ENCODE assay signal across 1 cellular context in the genomic region with DNA sequence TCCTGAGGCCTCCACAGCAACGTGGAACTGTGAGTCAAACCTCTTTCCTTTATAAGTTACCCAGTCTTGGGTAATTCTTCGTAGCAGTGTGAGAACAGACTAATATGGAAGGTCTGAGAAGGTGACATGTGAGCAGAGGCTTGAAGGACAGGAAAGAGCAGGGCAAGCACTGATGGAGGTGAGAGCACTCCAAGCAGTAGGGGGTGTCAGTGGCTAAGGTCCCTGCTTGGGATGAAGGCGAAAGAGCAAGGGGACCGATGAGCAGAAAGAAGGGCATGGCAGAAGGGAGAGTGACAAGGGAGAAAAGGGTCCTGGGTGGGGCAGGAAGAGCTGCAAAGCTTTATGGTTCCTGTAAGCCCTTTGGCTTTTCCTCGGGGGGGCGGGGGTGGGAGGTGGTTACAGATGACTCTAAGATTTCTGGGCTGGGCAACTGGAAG.
TF ChIP-seq lines count a peak whose summit lies in the region.

No MANE protein-coding gene starts in this region.

TF ChIP-seq in GM23338, 12 proteins besides CTCF, POLR2A, EP300 and RAD21 (continued from another document):
- TF ChIP-seq JUNB (IDR thresholded peaks at IDR 0.05; ENCODE audit: unreplicated experiment) = no peak
- no peak for TF ChIP-seq STAT1 (IDR thresholded peaks at IDR 0.05; ENCODE audit: unreplicated experiment)
- TF ChIP-seq ZNF331 (CRISPR knock-in tag; IDR thresholded peaks at IDR 0.05; ENCODE audit: low read depth) = no peak
- TF ChIP-seq, protein P1, sequence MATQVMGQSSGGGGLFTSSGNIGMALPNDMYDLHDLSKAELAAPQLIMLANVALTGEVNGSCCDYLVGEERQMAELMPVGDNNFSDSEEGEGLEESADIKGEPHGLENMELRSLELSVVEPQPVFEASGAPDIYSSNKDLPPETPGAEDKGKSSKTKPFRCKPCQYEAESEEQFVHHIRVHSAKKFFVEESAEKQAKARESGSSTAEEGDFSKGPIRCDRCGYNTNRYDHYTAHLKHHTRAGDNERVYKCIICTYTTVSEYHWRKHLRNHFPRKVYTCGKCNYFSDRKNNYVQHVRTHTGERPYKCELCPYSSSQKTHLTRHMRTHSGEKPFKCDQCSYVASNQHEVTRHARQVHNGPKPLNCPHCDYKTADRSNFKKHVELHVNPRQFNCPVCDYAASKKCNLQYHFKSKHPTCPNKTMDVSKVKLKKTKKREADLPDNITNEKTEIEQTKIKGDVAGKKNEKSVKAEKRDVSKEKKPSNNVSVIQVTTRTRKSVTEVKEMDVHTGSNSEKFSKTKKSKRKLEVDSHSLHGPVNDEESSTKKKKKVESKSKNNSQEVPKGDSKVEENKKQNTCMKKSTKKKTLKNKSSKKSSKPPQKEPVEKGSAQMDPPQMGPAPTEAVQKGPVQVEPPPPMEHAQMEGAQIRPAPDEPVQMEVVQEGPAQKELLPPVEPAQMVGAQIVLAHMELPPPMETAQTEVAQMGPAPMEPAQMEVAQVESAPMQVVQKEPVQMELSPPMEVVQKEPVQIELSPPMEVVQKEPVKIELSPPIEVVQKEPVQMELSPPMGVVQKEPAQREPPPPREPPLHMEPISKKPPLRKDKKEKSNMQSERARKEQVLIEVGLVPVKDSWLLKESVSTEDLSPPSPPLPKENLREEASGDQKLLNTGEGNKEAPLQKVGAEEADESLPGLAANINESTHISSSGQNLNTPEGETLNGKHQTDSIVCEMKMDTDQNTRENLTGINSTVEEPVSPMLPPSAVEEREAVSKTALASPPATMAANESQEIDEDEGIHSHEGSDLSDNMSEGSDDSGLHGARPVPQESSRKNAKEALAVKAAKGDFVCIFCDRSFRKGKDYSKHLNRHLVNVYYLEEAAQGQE (IDR thresholded peaks at IDR 0.05; ENCODE audit: unreplicated experiment) = no peak
- TF ChIP-seq EZH2 (IDR thresholded peaks at IDR 0.05; ENCODE audit: low read depth, unreplicated experiment) = no peak
- TF ChIP-seq, protein P2, sequence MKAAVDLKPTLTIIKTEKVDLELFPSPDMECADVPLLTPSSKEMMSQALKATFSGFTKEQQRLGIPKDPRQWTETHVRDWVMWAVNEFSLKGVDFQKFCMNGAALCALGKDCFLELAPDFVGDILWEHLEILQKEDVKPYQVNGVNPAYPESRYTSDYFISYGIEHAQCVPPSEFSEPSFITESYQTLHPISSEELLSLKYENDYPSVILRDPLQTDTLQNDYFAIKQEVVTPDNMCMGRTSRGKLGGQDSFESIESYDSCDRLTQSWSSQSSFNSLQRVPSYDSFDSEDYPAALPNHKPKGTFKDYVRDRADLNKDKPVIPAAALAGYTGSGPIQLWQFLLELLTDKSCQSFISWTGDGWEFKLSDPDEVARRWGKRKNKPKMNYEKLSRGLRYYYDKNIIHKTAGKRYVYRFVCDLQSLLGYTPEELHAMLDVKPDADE (IDR thresholded peaks at IDR 0.05) = no peak
- no peak for TF ChIP-seq NANOG (IDR thresholded peaks at IDR 0.05; ENCODE audit: borderline replicate concordance)
- TF ChIP-seq, protein P3, sequence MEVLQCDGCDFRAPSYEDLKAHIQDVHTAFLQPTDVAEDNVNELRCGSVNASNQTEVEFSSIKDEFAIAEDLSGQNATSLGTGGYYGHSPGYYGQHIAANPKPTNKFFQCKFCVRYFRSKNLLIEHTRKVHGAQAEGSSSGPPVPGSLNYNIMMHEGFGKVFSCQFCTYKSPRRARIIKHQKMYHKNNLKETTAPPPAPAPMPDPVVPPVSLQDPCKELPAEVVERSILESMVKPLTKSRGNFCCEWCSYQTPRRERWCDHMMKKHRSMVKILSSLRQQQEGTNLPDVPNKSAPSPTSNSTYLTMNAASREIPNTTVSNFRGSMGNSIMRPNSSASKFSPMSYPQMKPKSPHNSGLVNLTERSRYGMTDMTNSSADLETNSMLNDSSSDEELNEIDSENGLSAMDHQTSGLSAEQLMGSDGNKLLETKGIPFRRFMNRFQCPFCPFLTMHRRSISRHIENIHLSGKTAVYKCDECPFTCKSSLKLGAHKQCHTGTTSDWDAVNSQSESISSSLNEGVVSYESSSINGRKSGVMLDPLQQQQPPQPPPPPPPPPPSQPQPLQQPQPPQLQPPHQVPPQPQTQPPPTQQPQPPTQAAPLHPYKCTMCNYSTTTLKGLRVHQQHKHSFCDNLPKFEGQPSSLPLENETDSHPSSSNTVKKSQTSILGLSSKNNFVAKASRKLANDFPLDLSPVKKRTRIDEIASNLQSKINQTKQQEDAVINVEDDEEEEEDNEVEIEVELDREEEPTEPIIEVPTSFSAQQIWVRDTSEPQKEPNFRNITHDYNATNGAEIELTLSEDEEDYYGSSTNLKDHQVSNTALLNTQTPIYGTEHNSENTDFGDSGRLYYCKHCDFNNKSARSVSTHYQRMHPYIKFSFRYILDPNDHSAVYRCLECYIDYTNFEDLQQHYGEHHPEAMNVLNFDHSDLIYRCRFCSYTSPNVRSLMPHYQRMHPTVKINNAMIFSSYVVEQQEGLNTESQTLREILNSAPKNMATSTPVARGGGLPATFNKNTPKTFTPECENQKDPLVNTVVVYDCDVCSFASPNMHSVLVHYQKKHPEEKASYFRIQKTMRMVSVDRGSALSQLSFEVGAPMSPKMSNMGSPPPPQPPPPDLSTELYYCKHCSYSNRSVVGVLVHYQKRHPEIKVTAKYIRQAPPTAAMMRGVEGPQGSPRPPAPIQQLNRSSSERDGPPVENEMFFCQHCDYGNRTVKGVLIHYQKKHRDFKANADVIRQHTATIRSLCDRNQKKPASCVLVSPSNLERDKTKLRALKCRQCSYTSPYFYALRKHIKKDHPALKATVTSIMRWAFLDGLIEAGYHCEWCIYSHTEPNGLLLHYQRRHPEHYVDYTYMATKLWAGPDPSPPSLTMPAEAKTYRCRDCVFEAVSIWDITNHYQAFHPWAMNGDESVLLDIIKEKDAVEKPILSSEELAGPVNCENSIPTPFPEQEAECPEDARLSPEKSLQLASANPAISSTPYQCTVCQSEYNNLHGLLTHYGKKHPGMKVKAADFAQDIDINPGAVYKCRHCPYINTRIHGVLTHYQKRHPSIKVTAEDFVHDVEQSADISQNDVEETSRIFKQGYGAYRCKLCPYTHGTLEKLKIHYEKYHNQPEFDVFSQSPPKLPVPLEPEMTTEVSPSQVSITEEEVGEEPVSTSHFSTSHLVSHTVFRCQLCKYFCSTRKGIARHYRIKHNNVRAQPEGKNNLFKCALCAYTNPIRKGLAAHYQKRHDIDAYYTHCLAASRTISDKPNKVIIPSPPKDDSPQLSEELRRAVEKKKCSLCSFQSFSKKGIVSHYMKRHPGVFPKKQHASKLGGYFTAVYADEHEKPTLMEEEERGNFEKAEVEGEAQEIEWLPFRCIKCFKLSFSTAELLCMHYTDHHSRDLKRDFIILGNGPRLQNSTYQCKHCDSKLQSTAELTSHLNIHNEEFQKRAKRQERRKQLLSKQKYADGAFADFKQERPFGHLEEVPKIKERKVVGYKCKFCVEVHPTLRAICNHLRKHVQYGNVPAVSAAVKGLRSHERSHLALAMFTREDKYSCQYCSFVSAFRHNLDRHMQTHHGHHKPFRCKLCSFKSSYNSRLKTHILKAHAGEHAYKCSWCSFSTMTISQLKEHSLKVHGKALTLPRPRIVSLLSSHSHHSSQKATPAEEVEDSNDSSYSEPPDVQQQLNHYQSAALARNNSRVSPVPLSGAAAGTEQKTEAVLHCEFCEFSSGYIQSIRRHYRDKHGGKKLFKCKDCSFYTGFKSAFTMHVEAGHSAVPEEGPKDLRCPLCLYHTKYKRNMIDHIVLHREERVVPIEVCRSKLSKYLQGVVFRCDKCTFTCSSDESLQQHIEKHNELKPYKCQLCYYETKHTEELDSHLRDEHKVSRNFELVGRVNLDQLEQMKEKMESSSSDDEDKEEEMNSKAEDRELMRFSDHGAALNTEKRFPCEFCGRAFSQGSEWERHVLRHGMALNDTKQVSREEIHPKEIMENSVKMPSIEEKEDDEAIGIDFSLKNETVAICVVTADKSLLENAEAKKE (CRISPR knock-in tag; IDR thresholded peaks at IDR 0.05) = no peak
- TF ChIP-seq ZNF114 (CRISPR knock-in tag; IDR thresholded peaks at IDR 0.05) = no peak
- no peak for TF ChIP-seq POLR2AphosphoS5 (IDR thresholded peaks at IDR 0.05; ENCODE audit: low read depth)
